8 cellular contexts compared by ENCODE assay signal in genomic region chr9:15553528-15553898, GRCh38. TPM values are rescaled to one million over a fixed set of nuclear protein-coding genes. Genes with fewer than 3 reads are reported as not detected.
DNase-seq lines count a peak whose midpoint lies in the region; ATAC-seq and TF ChIP-seq lines count a peak whose summit lies in the region.

No MANE protein-coding gene starts in this region.

- no peaks in the 10 kb centered on the region for H3K9me3 Mint-ChIP-seq in Calu3 (ENCODE audit: low read depth, unreplicated experiment)
- H3K9me3 Mint-ChIP-seq in nephron progenitor cell: peaks cover 22% of the 10 kb centered on the region

- no peak for DNase-seq in Calu3
- DNase-seq in central memory CD4-positive, alpha-beta T cell: peak; percentile 9
- no peak for DNase-seq in nephron progenitor cell
- no peak for DNase-seq in amniotic stem cell (lab: John Stamatoyannopoulos, UW)
- DNase-seq in effector CD8-positive, alpha-beta T cell (lab: John Stamatoyannopoulos, UW): no peak
- DNase-seq in D341Med (ENCODE audit: low spot score): no peak

- H3K4me3 Mint-ChIP-seq in Calu3 (ENCODE audit: low read depth, unreplicated experiment) (peak overlapping the region; percentile 94), nephron progenitor cell (peak overlapping the region; percentile 90)

- no peak for TF ChIP-seq CTCF in Calu3 (IDR thresholded peaks at IDR 0.05; ENCODE audit: unreplicated experiment)
- TF ChIP-seq CTCF in nephron progenitor cell (IDR thresholded peaks at IDR 0.05): no peak

- intact Hi-C loops in Calu3 (cut with micrococcal nuclease; ENCODE audit: unreplicated experiment): no loop called here

- no peaks in the 10 kb centered on the region for H3K27me3 Mint-ChIP-seq in Calu3 (ENCODE audit: unreplicated experiment)
- peaks cover 5% of the 10 kb centered on the region for H3K27me3 Mint-ChIP-seq in nephron progenitor cell (ENCODE audit: low read depth, poor library complexity)

- CTCF ChIA-PET in Calu3 (lab: Charles Lee): no interaction called here

- BruUV-seq in Calu3 (replicated peaks; lab: Mats Ljungman, UMichigan): no TSS peak

- H3K4me1 Mint-ChIP-seq in Calu3 (ENCODE audit: low read depth, unreplicated experiment): peaks cover 9% of the 10 kb centered on the region
- H3K4me1 Mint-ChIP-seq in nephron progenitor cell: peaks cover 17% of the 10 kb centered on the region

- H3K36me3 Mint-ChIP-seq in Calu3 (ENCODE audit: insufficient read depth, unreplicated experiment): peaks cover 18% of the 10 kb centered on the region
- peaks cover 24% of the 10 kb centered on the region for H3K36me3 Mint-ChIP-seq in nephron progenitor cell (ENCODE audit: low read depth)

- H3K27ac Mint-ChIP-seq in Calu3 (ENCODE audit: unreplicated experiment) (peak overlapping the region; percentile 69), nephron progenitor cell (peak overlapping the region; percentile 98)

- ATAC-seq in GM19467 (IDR thresholded peaks at IDR 0.05; ENCODE audit: unreplicated experiment): peak; percentile 19
- ATAC-seq in HG03565 (IDR thresholded peaks at IDR 0.05; ENCODE audit: unreplicated experiment): peak; percentile 7

RNA-seq across cellular contexts. Expression of gene CCDC171, which starts 0.7 kb away (rescaled TPM):
- 2.1 and 2.4 TPM in 2 replicates for total RNA-seq in Calu3 (2022)

RNA-seq across cellular contexts. Expression of gene PSIP1, which starts 42.7 kb away (rescaled TPM):
- 50.1 and 56.2 TPM in 2 replicates for total RNA-seq in Calu3 (2022)
